ENCODE assay signal across 28 cellular contexts in the genomic region with DNA sequence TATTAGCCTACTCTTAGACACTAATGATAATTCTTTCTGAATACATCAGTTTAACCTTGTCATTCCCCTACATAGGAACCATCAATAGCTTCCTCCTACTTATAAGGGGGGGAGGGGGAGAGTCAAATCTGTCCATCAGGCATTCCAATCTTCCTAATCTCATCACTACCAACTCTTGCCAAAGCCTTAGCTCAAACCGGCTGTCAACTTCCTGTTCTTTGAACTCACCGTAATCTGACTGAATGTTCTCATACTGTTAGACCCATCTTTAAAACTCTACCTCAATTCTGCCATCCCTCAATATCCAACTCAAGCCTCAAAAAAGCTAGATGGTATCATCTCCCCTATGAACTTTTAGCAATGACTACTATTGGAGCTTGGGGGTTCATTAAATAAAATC. TPM values are rescaled to one million over a fixed set of nuclear protein-coding genes. Genes with fewer than 3 reads are reported as not detected.
A peak's percentile ranks its signal among the peaks of the same experiment; 100 is the strongest.
DNase-seq lines count a peak whose midpoint lies in the region; ATAC-seq, FAIRE-seq and TF ChIP-seq lines count a peak whose summit lies in the region.
"Had no signal": no experiment of that assay in that cellular context is flagged by ENCODE, and none has a peak within 500 bp of the region (broad histone marks: within the 10 kb centered on the region; RNA-seq: fewer than 3 reads in every experiment).

No MANE protein-coding gene starts in this region.

- intact Hi-C loops in CD8-positive, alpha-beta T cell (cut with DNase I, micrococcal nuclease) = no loop called here

- H3K4me3 Mint-ChIP-seq in CD8-positive, alpha-beta T cell = no peak overlapping the region
- H3K4me3 Mint-ChIP-seq in GM23338 = no peak overlapping the region; the same call in 2 of the 3 replicates
- no peak overlapping the region for H3K4me3 Mint-ChIP-seq in T-helper 17 cell
- H3K4me3 Mint-ChIP-seq: CD14-positive monocyte, nephron had no signal

- H3K9ac ChIP-seq in keratinocyte (ENCODE audit: control insufficient read depth, extremely low read depth, insufficient read depth, low read length) = no peak overlapping the region
- H3K9ac ChIP-seq: KMS-11 had no signal

- no peaks in the 10 kb centered on the region for H3K9me1 ChIP-seq in keratinocyte (ENCODE audit: control insufficient read depth, extremely low read depth, insufficient read depth, low read length)

- FAIRE-seq in keratinocyte (lab: Jason Lieb, UNC) = peak; percentile 49
- FAIRE-seq: pancreas had no signal

- H3K9me3 Mint-ChIP-seq in CD8-positive, alpha-beta T cell = no peaks in the 10 kb centered on the region
- H3K9me3 Mint-ChIP-seq in GM23338 = no peaks in the 10 kb centered on the region
- H3K9me3 Mint-ChIP-seq: activated T-helper 2 cell treated with anti-CD3 and anti-CD28 coated beads, Interferon-gamma antibody, Interleukin-2, Interleukin-4, amounts not matched to agents 10 μg/mL and 5 μg/mL and 100 μg/mL, durations not matched to agents 14 hours and 24 hours and 36 hours; nephron had no signal

- H3K27me3 ChIP-seq in CD8-positive, alpha-beta T cell (ENCODE audit: insufficient read depth, low read length) = no peaks in the 10 kb centered on the region
- H3K27me3 ChIP-seq in GM23338 (ENCODE audit: insufficient read depth) (no peaks in the 10 kb centered on the region), keratinocyte (ENCODE audit: control insufficient read depth, extremely low read depth, insufficient read depth, low read length) (no peaks in the 10 kb centered on the region)
- H3K27me3 ChIP-seq: pancreas, right lobe of liver, SJSA1, testis, uterus had no signal

- H3K79me2 ChIP-seq in GM23338 (replicated peaks; ENCODE audit: insufficient read depth) (peaks cover 87% of the 10 kb centered on the region), keratinocyte (ENCODE audit: control insufficient read depth, insufficient read depth, low read length) (peaks cover 9% of the 10 kb centered on the region)

- no peaks in the 10 kb centered on the region for H3F3A ChIP-seq in GM23338 (replicated peaks; ENCODE audit: low read depth)

- H3K36me3 ChIP-seq in CD8-positive, alpha-beta T cell (ENCODE audit: insufficient read depth, low read length) = no peaks in the 10 kb centered on the region
- no peaks in the 10 kb centered on the region for H3K36me3 ChIP-seq in GM23338 (ENCODE audit: insufficient read depth)
- peaks cover 0 to 3% of the 10 kb centered on the region in 2 experiments for H3K36me3 ChIP-seq in keratinocyte (ENCODE audit: control insufficient read depth in 2 of 2, extremely low read depth in 1 of 2, insufficient read depth in 2 of 2, low read length in 2 of 2)
- H3K36me3 ChIP-seq: left ventricle myocardium inferior, pancreas, right lobe of liver, SJSA1, uterus had no signal

- no peak overlapping the region for H3K27ac ChIP-seq in CD8-positive, alpha-beta T cell (ENCODE audit: low read depth, low read length)
- peak overlapping the region; percentile 17; the same call in 1 of the 2 replicates for H3K27ac ChIP-seq in GM23338 (ENCODE audit: low read depth)
- no peak overlapping the region for H3K27ac ChIP-seq in keratinocyte (ENCODE audit: control insufficient read depth, insufficient read depth, low read length)
- H3K27ac ChIP-seq: KMS-11, left ventricle myocardium inferior, pancreas, right lobe of liver, SJSA1, testis, uterus had no signal

- H3K4me2 ChIP-seq in GM23338 = no peak overlapping the region
- no peak overlapping the region for H3K4me2 ChIP-seq in keratinocyte (ENCODE audit: control insufficient read depth, extremely low read depth, insufficient read depth, low read depth, low read length)
- H3K4me2 ChIP-seq: KMS-11 had no signal

- no peak for DNase-seq in CD8-positive, alpha-beta T cell
- DNase-seq in GM23338 (ENCODE audit: low spot score) (peak; percentile 63), T-helper 17 cell (no peak), keratinocyte (ENCODE audit: low read depth, low spot score) (no peak), hippocampal formation (lab: John Stamatoyannopoulos, UW) (no peak), pons (ENCODE audit: low spot score) (no peak)
- no peak for DNase-seq in activated T-cell treated with anti-CD3 and anti-CD28 coated beads, Interleukin-2, amount 50 U/mL, for 1 hour
- DNase-seq: activated CD4-positive, alpha-beta T cell treated with anti-CD3 and anti-CD28 coated beads for 4 hours; cerebellar nuclear complex; effector memory CD4-positive, alpha-beta T cell; foreskin melanocyte; left ventricle myocardium inferior; midbrain; NCI-H1694; NCI-H2171; NCI-H524; pancreas; right lobe of liver; stimulated activated CD4-positive, alpha-beta T cell treated with anti-CD3 and anti-CD28 coated beads, Interleukin-4, amount 100 ng/mL, for 4 hours; stimulated activated naive CD4-positive, alpha-beta T cell treated with Interleukin-2 at 50 U/mL for 16 hours; testis; uterus had no signal

- CTCF ChIA-PET in CD8-positive, alpha-beta T cell (lab: Charles Lee) = interaction anchor here (1.0 to 8.9 kb wide), 5 partner anchors 9 to 112 kb away, joined by 7 to 83 read pairs (median 15); no protein-coding TSS in a partner anchor

- dilution Hi-C loops in keratinocyte (cut with MboI; ENCODE audit: extremely low pct_ligation_motif_present, low sequenced_read_pairs) = no loop called here

- H3K27me3 Mint-ChIP-seq in CD8-positive, alpha-beta T cell (ENCODE audit: low read depth) = no peaks in the 10 kb centered on the region
- H3K27me3 Mint-ChIP-seq in GM23338 (ENCODE audit: insufficient read depth, low read depth, poor library complexity) = peaks cover under 1% of the 10 kb centered on the region
- H3K27me3 Mint-ChIP-seq in T-helper 17 cell = no peaks in the 10 kb centered on the region

- H3K4me1 ChIP-seq in CD8-positive, alpha-beta T cell (ENCODE audit: insufficient read depth, low read length) = peaks cover 41% of the 10 kb centered on the region
- H3K4me1 ChIP-seq in GM23338 (ENCODE audit: insufficient read depth) (peaks cover 50% of the 10 kb centered on the region), keratinocyte (ENCODE audit: control insufficient read depth, extremely low read depth, insufficient read depth, low read length) (peaks cover 7% of the 10 kb centered on the region)
- H3K4me1 ChIP-seq: pancreas, right lobe of liver, SJSA1, uterus had no signal

- H3K27ac Mint-ChIP-seq in CD8-positive, alpha-beta T cell = peak overlapping the region; percentile 4
- H3K27ac Mint-ChIP-seq in GM23338 = no peak overlapping the region
- H3K27ac Mint-ChIP-seq in T-helper 17 cell = peak overlapping the region; percentile 72
- H3K27ac Mint-ChIP-seq: activated T-helper 2 cell treated with anti-CD3 and anti-CD28 coated beads, Interferon-gamma antibody, Interleukin-2, Interleukin-4, amounts not matched to agents 10 μg/mL and 5 μg/mL and 100 μg/mL, durations not matched to agents 14 hours and 24 hours and 36 hours; nephron had no signal

- H3K36me3 Mint-ChIP-seq in CD8-positive, alpha-beta T cell = peaks cover 16% of the 10 kb centered on the region
- H3K36me3 Mint-ChIP-seq in GM23338 (ENCODE audit: low read depth) (peaks cover 4% of the 10 kb centered on the region; the same call in 2 of the 3 replicates), T-helper 17 cell (ENCODE audit: low read depth) (peaks cover 2% of the 10 kb centered on the region)

- H3K9me3 ChIP-seq in CD8-positive, alpha-beta T cell (ENCODE audit: low read length) = no peaks in the 10 kb centered on the region
- H3K9me3 ChIP-seq in T-helper 17 cell (ENCODE audit: control insufficient read depth, low read length, poor library complexity, severe bottlenecking) (no peaks in the 10 kb centered on the region), keratinocyte (ENCODE audit: control insufficient read depth, low read depth, low read length) (no peaks in the 10 kb centered on the region)
- H3K9me3 ChIP-seq: left ventricle myocardium inferior, pancreas, right lobe of liver, SJSA1, testis, uterus had no signal

- H3K4me1 Mint-ChIP-seq in CD8-positive, alpha-beta T cell (ENCODE audit: low read depth) = peaks cover 63% of the 10 kb centered on the region
- peaks cover 51% of the 10 kb centered on the region for H3K4me1 Mint-ChIP-seq in GM23338
- H3K4me1 Mint-ChIP-seq in T-helper 17 cell = peaks cover 48% of the 10 kb centered on the region

- POLR2A ChIA-PET in CD8-positive, alpha-beta T cell (lab: Charles Lee) = interaction anchor here (0.8 to 1.4 kb wide), 4 partner anchors 10 to 114 kb away, joined by 3 to 4 read pairs (median 4); no protein-coding TSS in a partner anchor

- H3K4me3 ChIP-seq in CD8-positive, alpha-beta T cell (ENCODE audit: low read depth, low read length) = no peak overlapping the region
- H3K4me3 ChIP-seq in GM23338 = no peak overlapping the region
- H3K4me3 ChIP-seq in keratinocyte (ENCODE audit: control insufficient read depth in 2 of 3, extremely low read depth in 1 of 3, insufficient read depth in 2 of 3, low read depth in 1 of 3, low read length in 3 of 3) = no peak overlapping the region
- H3K4me3 ChIP-seq: left ventricle myocardium inferior, pancreas, right lobe of liver, SJSA1, testis, uterus had no signal

- H4K20me1 ChIP-seq in GM23338 (replicated peaks; ENCODE audit: insufficient read depth) (peaks cover 50% of the 10 kb centered on the region), keratinocyte (ENCODE audit: control insufficient read depth, extremely low read depth, insufficient read depth, low read length) (no peaks in the 10 kb centered on the region)

- no peaks in the 10 kb centered on the region for H3K9me2 ChIP-seq in GM23338 (ENCODE audit: insufficient read depth)

- H2AFZ ChIP-seq in GM23338 (no peak overlapping the region), keratinocyte (ENCODE audit: control insufficient read depth, low read length) (no peak overlapping the region)

- no peak for ATAC-seq in CD8-positive, alpha-beta T cell
- no peak for ATAC-seq in GM23338
- ATAC-seq in T-helper 17 cell = peak; percentile 45
- ATAC-seq: esophagus mucosa, pancreas had no signal

- TF ChIP-seq CTCF in CD8-positive, alpha-beta T cell (IDR thresholded peaks at IDR 0.05) = no peak
- TF ChIP-seq CTCF in GM23338 (conservative IDR thresholded peaks at IDR 0.05; ENCODE audit: low read depth in 2 of 2) (no peak), keratinocyte (optimal IDR thresholded peaks at IDR 0.05 in 1 of 3, IDR thresholded peaks at IDR 0.05 in 1 of 3, conservative IDR thresholded peaks at IDR 0.05 in 1 of 3; ENCODE audit: extremely low read depth in 1 of 3, insufficient read depth in 2 of 3, low read length in 3 of 3) (no peak)

TF ChIP-seq in GM23338, 12 proteins besides CTCF, POLR2A, EP300 and RAD21 (continues in another document):
- no peak for TF ChIP-seq ZNF114 (CRISPR knock-in tag; IDR thresholded peaks at IDR 0.05)

RNA-seq across cellular contexts. Expression of a gene that starts 41.9 kb away (rescaled TPM):
- 100 to 1,000 TPM; 111 to 116 TPM for total RNA-seq in CD8-positive, alpha-beta T cell
- total RNA-seq in GM23338 (2014; rRNA removed; shearing (Covaris generic)) = 60.3 and 61.9 TPM in 2 replicates
- polyA plus RNA-seq in GM23338 (2016; fragmentation: Nextera tagmentation; extraction: Ambion mirVana) (13.7 and 15.6 TPM in 2 replicates), keratinocyte (11.2 to 13.4 TPM (median 12.5 TPM) in 3 replicates)
- total RNA-seq in T-helper 17 cell = 10 to 100 TPM; 87.3 to 94.4 TPM
- polyA plus RNA-seq in keratinocyte (2011; ENCODE audit: low read depth) = 1.9 TPM
- 7.8 and 13.8 TPM in 2 replicates for polyA plus RNA-seq in keratinocyte (2011; cell fraction: cytosol; rRNA removed)
- polyA plus RNA-seq in keratinocyte (2011; cell fraction: nucleus; rRNA removed) = 17.0 and 20.1 TPM in 2 replicates
- 6.8 and 8.1 TPM in 2 replicates for polyA plus RNA-seq in keratinocyte (2012; ENCODE audit: low replicate concordance)
- polyA minus RNA-seq in keratinocyte = 41.5 to 44.1 TPM (median 43.2 TPM) in 3 replicates
- polyA minus RNA-seq in keratinocyte (2011; cell fraction: cytosol; rRNA and poly(A)+ RNA removed) = 10.2 TPM
- polyA minus RNA-seq in keratinocyte (2011; cell fraction: nucleus; rRNA and poly(A)+ RNA removed) = 12.2 and 21.9 TPM in 2 replicates
